Comparison of ENCODE assay signal across 21 cellular contexts in the genomic region with DNA sequence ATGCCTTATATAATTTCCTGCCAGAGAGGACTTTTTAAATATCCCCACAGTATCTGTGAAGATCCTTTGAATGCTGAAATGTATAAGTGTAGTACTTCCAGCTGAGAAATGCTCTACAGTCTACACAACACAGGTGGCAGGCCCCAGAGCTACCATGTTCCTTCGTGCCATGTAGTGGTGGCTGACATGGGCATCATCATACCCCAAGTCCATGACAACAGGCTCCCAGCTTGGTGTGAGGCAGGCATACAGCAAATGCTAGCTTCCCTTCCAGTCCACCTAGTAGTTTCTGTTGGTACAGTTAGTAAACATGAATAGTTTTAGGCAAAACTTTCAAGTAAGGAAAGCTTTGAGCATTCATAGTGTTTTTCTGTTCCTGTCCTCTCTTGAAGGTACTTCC.
DNase-seq lines count a peak whose midpoint lies in the region; ATAC-seq and TF ChIP-seq lines count a peak whose summit lies in the region.
"Had no signal": no experiment of that assay in that cellular context is flagged by ENCODE, and none has a peak within 500 bp of the region (broad histone marks: within the 10 kb centered on the region; RNA-seq: fewer than 3 reads in every experiment).

No MANE protein-coding gene starts in this region.

- peaks cover 4% of the 10 kb centered on the region for H3K9me3 Mint-ChIP-seq in T-helper 2 cell treated with Interferon-gamma antibody and Interleukin-4, amounts not matched to agents 5 μg/mL and 100 μg/mL, for 36 hours
- no peaks in the 10 kb centered on the region for H3K9me3 Mint-ChIP-seq in natural killer cell treated with Interleukin-12 subunit alpha and Interleukin-12 subunit beta and Interleukin-15 and Interleukin-18, amount 100 ng/mL, for 72 hours
- H3K9me3 Mint-ChIP-seq in natural killer cell, result no peaks in the 10 kb centered on the region
- H3K9me3 Mint-ChIP-seq in activated naive CD8-positive, alpha-beta T cell (ENCODE audit: low read depth), result no peaks in the 10 kb centered on the region
- no peaks in the 10 kb centered on the region for H3K9me3 Mint-ChIP-seq in stimulated activated naive CD8-positive, alpha-beta T cell treated with anti-CD3 and anti-CD28 coated beads, Interleukin-15, amount 100 ng/mL, for 72 hours

- no peak for ATAC-seq in natural killer cell treated with Interleukin-12 subunit alpha and Interleukin-12 subunit beta and Interleukin-15 and Interleukin-18, amount 100 ng/mL, for 72 hours
- no peak for ATAC-seq in natural killer cell
- ATAC-seq in stimulated activated naive CD8-positive, alpha-beta T cell treated with anti-CD3 and anti-CD28 coated beads, Interleukin-15, amount 100 ng/mL, for 72 hours, result peak; percentile 15
- ATAC-seq: lower lobe of right lung had no signal

- intact Hi-C loops in natural killer cell (cut with micrococcal nuclease), result no loop called here

- H3K9me3 ChIP-seq in WERI-Rb-1 (ENCODE audit: severe bottlenecking), result no peaks in the 10 kb centered on the region
- H3K9me3 ChIP-seq: lower lobe of right lung, vagina had no signal

- no peaks in the 10 kb centered on the region for H3K27me3 ChIP-seq in WERI-Rb-1 (ENCODE audit: insufficient read depth, low read depth, severe bottlenecking)
- H3K27me3 ChIP-seq: vagina had no signal

- peaks cover 30% of the 10 kb centered on the region for H3K36me3 ChIP-seq in WERI-Rb-1

- peaks cover 60% of the 10 kb centered on the region for H3K36me3 Mint-ChIP-seq in T-helper 2 cell treated with Interferon-gamma antibody and Interleukin-4, amounts not matched to agents 5 μg/mL and 100 μg/mL, for 36 hours (ENCODE audit: low read depth)
- H3K36me3 Mint-ChIP-seq in natural killer cell treated with Interleukin-12 subunit alpha and Interleukin-12 subunit beta and Interleukin-15 and Interleukin-18, amount 100 ng/mL, for 72 hours, result peaks cover 4% of the 10 kb centered on the region
- peaks cover 32% of the 10 kb centered on the region for H3K36me3 Mint-ChIP-seq in natural killer cell
- H3K36me3 Mint-ChIP-seq in activated naive CD8-positive, alpha-beta T cell, result peaks cover 33% of the 10 kb centered on the region

- H3K27ac ChIP-seq in WERI-Rb-1, result no peak overlapping the region
- H3K27ac ChIP-seq: epithelial cell of prostate, lower lobe of right lung, RWPE1, vagina had no signal

- H3K4me3 Mint-ChIP-seq in T-helper 2 cell treated with Interferon-gamma antibody and Interleukin-4, amounts not matched to agents 5 μg/mL and 100 μg/mL, for 36 hours, result peak overlapping the region; percentile 34
- no peak overlapping the region for H3K4me3 Mint-ChIP-seq in natural killer cell treated with Interleukin-12 subunit alpha and Interleukin-12 subunit beta and Interleukin-15 and Interleukin-18, amount 100 ng/mL, for 72 hours
- H3K4me3 Mint-ChIP-seq in natural killer cell, result no peak overlapping the region
- peak overlapping the region; percentile 44 for H3K4me3 Mint-ChIP-seq in activated naive CD8-positive, alpha-beta T cell
- peak overlapping the region; percentile 35 to 53 for H3K4me3 Mint-ChIP-seq in stimulated activated naive CD8-positive, alpha-beta T cell treated with anti-CD3 and anti-CD28 coated beads, Interleukin-15, amount 100 ng/mL, for 72 hours

- H3K27me3 Mint-ChIP-seq in T-helper 2 cell treated with Interferon-gamma antibody and Interleukin-4, amounts not matched to agents 5 μg/mL and 100 μg/mL, for 36 hours (ENCODE audit: low read depth), result no peaks in the 10 kb centered on the region
- no peaks in the 10 kb centered on the region for H3K27me3 Mint-ChIP-seq in natural killer cell treated with Interleukin-12 subunit alpha and Interleukin-12 subunit beta and Interleukin-15 and Interleukin-18, amount 100 ng/mL, for 72 hours
- H3K27me3 Mint-ChIP-seq in natural killer cell (ENCODE audit: low read depth in 2 of 2), result no peaks in the 10 kb centered on the region
- no peaks in the 10 kb centered on the region for H3K27me3 Mint-ChIP-seq in activated naive CD8-positive, alpha-beta T cell
- no peaks in the 10 kb centered on the region for H3K27me3 Mint-ChIP-seq in stimulated activated naive CD8-positive, alpha-beta T cell treated with anti-CD3 and anti-CD28 coated beads, Interleukin-15, amount 100 ng/mL, for 72 hours

- no peak for TF ChIP-seq CTCF in natural killer cell (IDR thresholded peaks at IDR 0.05)
- no peak for TF ChIP-seq CTCF in WERI-Rb-1 (IDR thresholded peaks at IDR 0.05; ENCODE audit: low read depth, low read length)

- H3K27ac Mint-ChIP-seq in T-helper 2 cell treated with Interferon-gamma antibody and Interleukin-4, amounts not matched to agents 5 μg/mL and 100 μg/mL, for 36 hours, result peak overlapping the region; percentile 86
- H3K27ac Mint-ChIP-seq in natural killer cell treated with Interleukin-12 subunit alpha and Interleukin-12 subunit beta and Interleukin-15 and Interleukin-18, amount 100 ng/mL, for 72 hours, result peak overlapping the region; percentile 39 to 42
- H3K27ac Mint-ChIP-seq in natural killer cell, result no peak overlapping the region
- H3K27ac Mint-ChIP-seq in activated naive CD8-positive, alpha-beta T cell, result peak overlapping the region; percentile 90
- peak overlapping the region; percentile 52 to 96 for H3K27ac Mint-ChIP-seq in stimulated activated naive CD8-positive, alpha-beta T cell treated with anti-CD3 and anti-CD28 coated beads, Interleukin-15, amount 100 ng/mL, for 72 hours

- H3K4me1 Mint-ChIP-seq in T-helper 2 cell treated with Interferon-gamma antibody and Interleukin-4, amounts not matched to agents 5 μg/mL and 100 μg/mL, for 36 hours (ENCODE audit: low read depth), result peaks cover 27% of the 10 kb centered on the region
- peaks cover 13 to 15% of the 10 kb centered on the region in 2 donors for H3K4me1 Mint-ChIP-seq in natural killer cell treated with Interleukin-12 subunit alpha and Interleukin-12 subunit beta and Interleukin-15 and Interleukin-18, amount 100 ng/mL, for 72 hours (ENCODE audit: low read depth in 2 of 2)
- peaks cover 0 to 10% of the 10 kb centered on the region in 2 donors for H3K4me1 Mint-ChIP-seq in natural killer cell
- peaks cover 45% of the 10 kb centered on the region for H3K4me1 Mint-ChIP-seq in activated naive CD8-positive, alpha-beta T cell (ENCODE audit: low read depth)
- peaks cover 23% of the 10 kb centered on the region for H3K4me1 Mint-ChIP-seq in stimulated activated naive CD8-positive, alpha-beta T cell treated with anti-CD3 and anti-CD28 coated beads, Interleukin-15, amount 100 ng/mL, for 72 hours

- H3K4me3 ChIP-seq in WERI-Rb-1 (ENCODE audit: low read depth, low read length), result no peak overlapping the region
- H3K4me3 ChIP-seq: lower lobe of right lung, vagina had no signal

- no peak for DNase-seq in T-helper 2 cell treated with Interferon-gamma antibody and Interleukin-4, amounts not matched to agents 5 μg/mL and 100 μg/mL, for 36 hours (ENCODE audit: low spot score)
- no peak for DNase-seq in T-helper 2 cell
- no peak for DNase-seq in natural killer cell treated with Interleukin-12 subunit alpha and Interleukin-12 subunit beta and Interleukin-15 and Interleukin-18, amount 100 ng/mL, for 72 hours (ENCODE audit: low spot score)
- no peak for DNase-seq in natural killer cell
- no peak for DNase-seq in stimulated activated naive CD8-positive, alpha-beta T cell treated with anti-CD3 and anti-CD28 coated beads, Interleukin-15, amount 100 ng/mL, for 72 hours
- DNase-seq in hippocampal formation (lab: John Stamatoyannopoulos, UW), result no peak
- no peak for DNase-seq in WERI-Rb-1
- DNase-seq: 8988T, caudate nucleus, dermis blood vessel endothelial cell, foreskin melanocyte, hypothalamus, Karpas-422, lower lobe of right lung, NCI-H1092 treated with DMSO at 0.1 percent for 48 hours, NCI-H524, nucleus accumbens had no signal

Comparison
In these comparisons a context has a peak if more than half of its experiments do, and no peak if none do; other contexts are left out.
1. H3K27ac Mint-ChIP-seq: peak in T-helper 2 cell treated with Interferon-gamma antibody and Interleukin-4, amounts not matched to agents 5 μg/mL and 100 μg/mL, for 36 hours (single experiment), natural killer cell treated with Interleukin-12 subunit alpha and Interleukin-12 subunit beta and Interleukin-15 and Interleukin-18, amount 100 ng/mL, for 72 hours (2 of 2), activated naive CD8-positive, alpha-beta T cell (single experiment) and stimulated activated naive CD8-positive, alpha-beta T cell treated with anti-CD3 and anti-CD28 coated beads, Interleukin-15, amount 100 ng/mL, for 72 hours (2 of 2); none in natural killer cell (0 of 2).
2. H3K4me3 Mint-ChIP-seq: peak in T-helper 2 cell treated with Interferon-gamma antibody and Interleukin-4, amounts not matched to agents 5 μg/mL and 100 μg/mL, for 36 hours (single experiment), activated naive CD8-positive, alpha-beta T cell (single experiment) and stimulated activated naive CD8-positive, alpha-beta T cell treated with anti-CD3 and anti-CD28 coated beads, Interleukin-15, amount 100 ng/mL, for 72 hours (2 of 2); none in natural killer cell treated with Interleukin-12 subunit alpha and Interleukin-12 subunit beta and Interleukin-15 and Interleukin-18, amount 100 ng/mL, for 72 hours (single experiment) and natural killer cell (single experiment).